In genomic region chr2:237864030-237864931, GRCh38 we compare ENCODE assay signal across 11 cellular contexts. TPM values are rescaled to one million over a fixed set of nuclear protein-coding genes. Genes with fewer than 3 reads are reported as not detected.
DNase-seq lines count a peak whose midpoint lies in the region; ATAC-seq and TF ChIP-seq lines count a peak whose summit lies in the region.
"Had no signal": no experiment of that assay in that cellular context is flagged by ENCODE, and none has a peak within 500 bp of the region (broad histone marks: within the 10 kb centered on the region; RNA-seq: fewer than 3 reads in every experiment).

No MANE protein-coding gene starts in this region.

- H3K4me3 Mint-ChIP-seq in activated B cell treated with CpG ODN at 0.5 μM for 24 hours, result no peak overlapping the region
- H3K4me3 Mint-ChIP-seq: IgD-negative memory B cell had no signal

- H3K9me3 ChIP-seq in right cardiac atrium (ENCODE audit: control insufficient read depth, low read length), result no peaks in the 10 kb centered on the region

- POLR2A ChIA-PET in activated B cell treated with CpG ODN at 0.5 μM for 24 hours (lab: Charles Lee), result no interaction called here

- no peaks in the 10 kb centered on the region for H3K36me3 ChIP-seq in rectal smooth muscle tissue (ENCODE audit: control insufficient read depth, insufficient read depth, low read length)

- intact Hi-C loops in activated B cell treated with CpG ODN at 0.5 μM for 24 hours (cut with micrococcal nuclease), result no loop called here
- intact Hi-C loops in right cardiac atrium (cut with DNase I), result no loop called here

- H3K9me3 Mint-ChIP-seq in activated B cell treated with CpG ODN at 0.5 μM for 24 hours, result no peaks in the 10 kb centered on the region

- H3K36me3 Mint-ChIP-seq in activated B cell treated with CpG ODN at 0.5 μM for 24 hours (ENCODE audit: low read depth), result no peaks in the 10 kb centered on the region

- peaks cover 12% of the 10 kb centered on the region for H3K4me1 Mint-ChIP-seq in activated B cell treated with CpG ODN at 0.5 μM for 24 hours

- H3K9ac ChIP-seq in rectal smooth muscle tissue (ENCODE audit: low read length), result no peak overlapping the region

- peak overlapping the region; percentile 31 for H3K27ac Mint-ChIP-seq in activated B cell treated with CpG ODN at 0.5 μM for 24 hours
- H3K27ac Mint-ChIP-seq: IgD-negative memory B cell had no signal

- DNase-seq in ELF-1 (ENCODE audit: low read depth, low spot score) (peak; percentile 57), activated B cell treated with CpG ODN at 0.5 μM for 24 hours (no peak), right cardiac atrium (peak in 1 of 3 donors; percentile 48), NCI-H774 (lab: John Stamatoyannopoulos, UW) (no peak), DMS153 (lab: John Stamatoyannopoulos, UW) (no peak)
- no peak for DNase-seq in effector CD4-positive, alpha-beta T cell
- DNase-seq: left cardiac atrium, NCI-H2227 treated with DMSO at 0.1 percent for 48 hours had no signal

- 61% methylated on average over 22 of the region's 22 CpGs for WGBS in right cardiac atrium

- CTCF ChIA-PET in activated B cell treated with CpG ODN at 0.5 μM for 24 hours (lab: Charles Lee), result no interaction called here

- H3K27me3 ChIP-seq in right cardiac atrium (ENCODE audit: control insufficient read depth, insufficient read depth), result no peaks in the 10 kb centered on the region
- H3K27me3 ChIP-seq in rectal smooth muscle tissue (ENCODE audit: control insufficient read depth, insufficient read depth, low read length), result no peaks in the 10 kb centered on the region

- H3K4me1 ChIP-seq in right cardiac atrium (ENCODE audit: control insufficient read depth, insufficient read depth, low read length) (peaks cover 2% of the 10 kb centered on the region), rectal smooth muscle tissue (ENCODE audit: control insufficient read depth, insufficient read depth, low read length) (peaks cover 53% of the 10 kb centered on the region)

- ATAC-seq in activated B cell treated with CpG ODN at 0.5 μM for 24 hours (ENCODE audit: low read depth) (no peak), right cardiac atrium (peak in 1 of 2 donors; percentile 16), GM21619 (IDR thresholded peaks at IDR 0.05; ENCODE audit: unreplicated experiment) (no peak)

- TF ChIP-seq CTCF in activated B cell treated with CpG ODN at 0.5 μM for 24 hours (IDR thresholded peaks at IDR 0.05), result no peak

- H3K4me3 ChIP-seq in right cardiac atrium (ENCODE audit: low read length) (no peak overlapping the region), rectal smooth muscle tissue (ENCODE audit: low read length) (peak overlapping the region; percentile 22)

- peaks cover 42% of the 10 kb centered on the region for H3K27me3 Mint-ChIP-seq in activated B cell treated with CpG ODN at 0.5 μM for 24 hours

- H3K27ac ChIP-seq in right cardiac atrium (ENCODE audit: low read length), result peak overlapping the region; percentile 43
- H3K27ac ChIP-seq in rectal smooth muscle tissue (ENCODE audit: low read depth, low read length), result peak overlapping the region; percentile 94

RNA-seq across cellular contexts. Expression of gene RAMP1, which starts 4.9 kb away (rescaled TPM):
- total RNA-seq in activated B cell treated with CpG ODN at 0.5 μM for 24 hours, result 3.9 and 4.4 TPM in 2 replicates
- total RNA-seq in right cardiac atrium, result 100 to 1,000 TPM; 122 to 276 (median 160) TPM
- 164 TPM for polyA plus RNA-seq in right cardiac atrium
- polyA plus RNA-seq: IgD-negative memory B cell had no signal

Comparison
In these comparisons a context has a peak if more than half of its experiments do, and no peak if none do; other contexts are left out.
1. RNA of gene RAMP1, which starts 4.9 kb away (total RNA-seq): 122 to 276 TPM in right cardiac atrium; 3.9 to 4.4 TPM in activated B cell treated with CpG ODN at 0.5 μM for 24 hours; every median in the first group is over 10 times any median in the second.